Comparison of ENCODE assay signal across 1 cellular context in the genomic region with DNA sequence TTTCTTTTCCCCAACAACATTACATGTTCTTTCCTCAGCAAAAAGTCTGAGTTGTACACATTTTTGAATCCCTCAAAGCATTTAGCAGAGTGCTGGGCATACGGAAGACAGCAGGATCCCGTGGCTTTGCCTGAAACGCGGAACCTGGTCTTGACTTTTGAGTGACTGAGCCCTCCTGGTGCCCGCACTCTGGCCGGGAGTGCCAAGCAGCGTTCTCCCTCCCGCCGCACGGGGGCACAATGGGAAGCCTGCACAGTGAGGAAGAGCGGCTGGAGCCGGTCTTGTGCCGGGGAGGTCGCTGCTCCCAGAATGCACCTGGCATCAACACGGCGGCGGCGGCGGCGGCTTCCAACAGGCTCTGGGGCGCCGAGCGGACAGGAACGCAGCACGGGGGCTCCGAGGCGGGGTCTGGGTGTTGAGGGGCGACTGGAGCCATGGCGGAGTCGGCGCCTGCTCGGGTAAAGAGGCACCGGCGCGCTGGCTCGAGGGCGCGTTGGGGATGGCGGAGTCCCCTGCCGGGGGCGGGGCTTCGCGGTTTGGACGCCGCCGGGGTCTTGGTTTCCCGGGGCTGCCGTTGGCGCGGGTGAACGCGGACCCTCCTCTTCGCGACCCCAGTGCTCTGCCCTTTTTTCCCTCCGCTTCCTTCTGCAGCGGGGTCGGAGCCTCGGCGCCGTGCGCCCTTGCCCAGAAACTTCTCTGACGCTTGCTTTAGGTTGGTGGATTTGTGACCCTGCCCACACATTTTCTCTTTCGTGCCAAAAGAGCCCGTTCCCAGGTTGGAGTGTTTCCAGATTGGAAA.
TF ChIP-seq lines count a peak whose summit lies in the region.

Gene ZNF212, plus strand, starts transcription at position 307 of the 799 bp plus-strand sequence. Its CDS starts 128 bp downstream, at position 435.

TF ChIP-seq in K562, 482 proteins besides CTCF, POLR2A, EP300 and RAD21 (continued from another document and continues in another):
- TF ChIP-seq SAFB (IDR thresholded peaks at IDR 0.05; ENCODE audit: borderline replicate concordance, low read depth, low read length) (no peak), VEZF1 (CRISPR knock-in tag; IDR thresholded peaks at IDR 0.05) (peak; percentile 34), IFI16 (CRISPR knock-in tag; IDR thresholded peaks at IDR 0.05) (no peak), NFE2 (IDR thresholded peaks at IDR 0.05; ENCODE audit: low read depth) (peak; percentile 29), ATF2 (CRISPR knock-in tag; IDR thresholded peaks at IDR 0.05) (no peak), STAT5A (IDR thresholded peaks at IDR 0.05; ENCODE audit: borderline replicate concordance, low read length) (no peak), GATAD2A (IDR thresholded peaks at IDR 0.05) (peak; percentile 88), HNRNPL (IDR thresholded peaks at IDR 0.05; ENCODE audit: low read depth, low read length) (peak; percentile 84), ZNF311 (CRISPR knock-in tag; IDR thresholded peaks at IDR 0.05) (no peak), ZBTB1 (CRISPR knock-in tag; IDR thresholded peaks at IDR 0.05; ENCODE audit: borderline replicate concordance, low read depth) (peak; percentile 78; the same call in 1 of the 2 replicates), NCOA2 (IDR thresholded peaks at IDR 0.05; ENCODE audit: partially characterized antibody in 2 of 2) (no peak), SPI1 (IDR thresholded peaks at IDR 0.05; ENCODE audit: borderline replicate concordance, low read depth, low read length) (peak; percentile 65; the same call in 1 of the 2 replicates), PHTF2 (CRISPR knock-in tag; IDR thresholded peaks at IDR 0.05) (no peak), BCL6 (CRISPR knock-in tag; IDR thresholded peaks at IDR 0.05) (no peak), STAG1 (CRISPR knock-in tag; IDR thresholded peaks at IDR 0.05; ENCODE audit: borderline replicate concordance) (0 out of 2 replicates have a peak, but pooled peaks have one; percentile 10), ZNF444 (CRISPR knock-in tag; IDR thresholded peaks at IDR 0.05) (no peak), NR4A1 (CRISPR knock-in tag; IDR thresholded peaks at IDR 0.05) (peak; percentile 42; the same call in 1 of the 2 replicates), NR4A1 (tag; IDR thresholded peaks at IDR 0.05) (no peak), TSC22D4 (tag; IDR thresholded peaks at IDR 0.05) (no peak), JUND (IDR thresholded peaks at IDR 0.05; ENCODE audit: borderline replicate concordance, low read depth, low read length) (peak; percentile 68), JUND (tag; IDR thresholded peaks at IDR 0.05; ENCODE audit: borderline replicate concordance, low read depth, low read length) (no peak; the same call in 2 of the 3 replicates), ZNF316 (IDR thresholded peaks at IDR 0.05) (no peak), MYNN (IDR thresholded peaks at IDR 0.05) (peak; percentile 95), MYNN (CRISPR knock-in tag; IDR thresholded peaks at IDR 0.05) (no peak), RBM34 (IDR thresholded peaks at IDR 0.05; ENCODE audit: borderline replicate concordance, insufficient read depth, low read length) (no peak), XRCC5 (IDR thresholded peaks at IDR 0.05; ENCODE audit: low read depth, low read length) (peak; percentile 97), TOE1 (IDR thresholded peaks at IDR 0.05; ENCODE audit: borderline replicate concordance) (peak; percentile 89), TOE1 (CRISPR knock-in tag; IDR thresholded peaks at IDR 0.05; ENCODE audit: borderline replicate concordance, low read depth) (no peak), SP1 (CRISPR knock-in tag; IDR thresholded peaks at IDR 0.05) (peak; percentile 87), ZC3H8 (IDR thresholded peaks at IDR 0.05) (peak; percentile 48; the same call in 1 of the 2 replicates), TEAD1 (CRISPR knock-in tag; IDR thresholded peaks at IDR 0.05) (peak; percentile 54 to 82; a peak in 2 of 4 replicates), ETV1 (tag; conservative IDR thresholded peaks at IDR 0.05; ENCODE audit: low read depth) (no peak), RBM22 (IDR thresholded peaks at IDR 0.05; ENCODE audit: low read depth, low read length, poor library complexity, severe bottlenecking) (peak; percentile 78), NEUROD1 (IDR thresholded peaks at IDR 0.05; ENCODE audit: borderline replicate concordance, low read depth, low read length, partially characterized antibody) (peak; percentile 92), KDM5B (IDR thresholded peaks at IDR 0.05; ENCODE audit: insufficient replicate concordance, low read depth, low read length) (peak; percentile 86), PURB (CRISPR knock-in tag; IDR thresholded peaks at IDR 0.05; ENCODE audit: low read depth) (no peak), SNRNP70 (optimal IDR thresholded peaks at IDR 0.05; ENCODE audit: low read depth, low read length) (no peak), CREBBP (IDR thresholded peaks at IDR 0.05; ENCODE audit: low read depth, low read length) (no peak), PHB (CRISPR knock-in tag; IDR thresholded peaks at IDR 0.05) (no peak), GATAD2B (IDR thresholded peaks at IDR 0.05; ENCODE audit: borderline replicate concordance) (no peak), RBM39 (optimal IDR thresholded peaks at IDR 0.05; ENCODE audit: low read depth, low read length) (no peak), ZNF41 (CRISPR knock-in tag; conservative IDR thresholded peaks at IDR 0.05) (no peak), MEIS2 (IDR thresholded peaks at IDR 0.05; ENCODE audit: partially characterized antibody) (no peak), EZH2 (IDR thresholded peaks at IDR 0.05; ENCODE audit: borderline replicate concordance, low read depth, low read length) (no peak), PYGO2 (tag; IDR thresholded peaks at IDR 0.05) (no peak), ZEB2 (IDR thresholded peaks at IDR 0.05) (no peak), HEY1 (CRISPR knock-in tag; IDR thresholded peaks at IDR 0.05; ENCODE audit: borderline replicate concordance) (no peak)
- TF ChIP-seq, protein P1, sequence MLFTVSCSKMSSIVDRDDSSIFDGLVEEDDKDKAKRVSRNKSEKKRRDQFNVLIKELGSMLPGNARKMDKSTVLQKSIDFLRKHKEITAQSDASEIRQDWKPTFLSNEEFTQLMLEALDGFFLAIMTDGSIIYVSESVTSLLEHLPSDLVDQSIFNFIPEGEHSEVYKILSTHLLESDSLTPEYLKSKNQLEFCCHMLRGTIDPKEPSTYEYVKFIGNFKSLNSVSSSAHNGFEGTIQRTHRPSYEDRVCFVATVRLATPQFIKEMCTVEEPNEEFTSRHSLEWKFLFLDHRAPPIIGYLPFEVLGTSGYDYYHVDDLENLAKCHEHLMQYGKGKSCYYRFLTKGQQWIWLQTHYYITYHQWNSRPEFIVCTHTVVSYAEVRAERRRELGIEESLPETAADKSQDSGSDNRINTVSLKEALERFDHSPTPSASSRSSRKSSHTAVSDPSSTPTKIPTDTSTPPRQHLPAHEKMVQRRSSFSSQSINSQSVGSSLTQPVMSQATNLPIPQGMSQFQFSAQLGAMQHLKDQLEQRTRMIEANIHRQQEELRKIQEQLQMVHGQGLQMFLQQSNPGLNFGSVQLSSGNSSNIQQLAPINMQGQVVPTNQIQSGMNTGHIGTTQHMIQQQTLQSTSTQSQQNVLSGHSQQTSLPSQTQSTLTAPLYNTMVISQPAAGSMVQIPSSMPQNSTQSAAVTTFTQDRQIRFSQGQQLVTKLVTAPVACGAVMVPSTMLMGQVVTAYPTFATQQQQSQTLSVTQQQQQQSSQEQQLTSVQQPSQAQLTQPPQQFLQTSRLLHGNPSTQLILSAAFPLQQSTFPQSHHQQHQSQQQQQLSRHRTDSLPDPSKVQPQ (CRISPR knock-in tag; IDR thresholded peaks at IDR 0.05; ENCODE audit: borderline replicate concordance): no peak
- TF ChIP-seq, protein P2, sequence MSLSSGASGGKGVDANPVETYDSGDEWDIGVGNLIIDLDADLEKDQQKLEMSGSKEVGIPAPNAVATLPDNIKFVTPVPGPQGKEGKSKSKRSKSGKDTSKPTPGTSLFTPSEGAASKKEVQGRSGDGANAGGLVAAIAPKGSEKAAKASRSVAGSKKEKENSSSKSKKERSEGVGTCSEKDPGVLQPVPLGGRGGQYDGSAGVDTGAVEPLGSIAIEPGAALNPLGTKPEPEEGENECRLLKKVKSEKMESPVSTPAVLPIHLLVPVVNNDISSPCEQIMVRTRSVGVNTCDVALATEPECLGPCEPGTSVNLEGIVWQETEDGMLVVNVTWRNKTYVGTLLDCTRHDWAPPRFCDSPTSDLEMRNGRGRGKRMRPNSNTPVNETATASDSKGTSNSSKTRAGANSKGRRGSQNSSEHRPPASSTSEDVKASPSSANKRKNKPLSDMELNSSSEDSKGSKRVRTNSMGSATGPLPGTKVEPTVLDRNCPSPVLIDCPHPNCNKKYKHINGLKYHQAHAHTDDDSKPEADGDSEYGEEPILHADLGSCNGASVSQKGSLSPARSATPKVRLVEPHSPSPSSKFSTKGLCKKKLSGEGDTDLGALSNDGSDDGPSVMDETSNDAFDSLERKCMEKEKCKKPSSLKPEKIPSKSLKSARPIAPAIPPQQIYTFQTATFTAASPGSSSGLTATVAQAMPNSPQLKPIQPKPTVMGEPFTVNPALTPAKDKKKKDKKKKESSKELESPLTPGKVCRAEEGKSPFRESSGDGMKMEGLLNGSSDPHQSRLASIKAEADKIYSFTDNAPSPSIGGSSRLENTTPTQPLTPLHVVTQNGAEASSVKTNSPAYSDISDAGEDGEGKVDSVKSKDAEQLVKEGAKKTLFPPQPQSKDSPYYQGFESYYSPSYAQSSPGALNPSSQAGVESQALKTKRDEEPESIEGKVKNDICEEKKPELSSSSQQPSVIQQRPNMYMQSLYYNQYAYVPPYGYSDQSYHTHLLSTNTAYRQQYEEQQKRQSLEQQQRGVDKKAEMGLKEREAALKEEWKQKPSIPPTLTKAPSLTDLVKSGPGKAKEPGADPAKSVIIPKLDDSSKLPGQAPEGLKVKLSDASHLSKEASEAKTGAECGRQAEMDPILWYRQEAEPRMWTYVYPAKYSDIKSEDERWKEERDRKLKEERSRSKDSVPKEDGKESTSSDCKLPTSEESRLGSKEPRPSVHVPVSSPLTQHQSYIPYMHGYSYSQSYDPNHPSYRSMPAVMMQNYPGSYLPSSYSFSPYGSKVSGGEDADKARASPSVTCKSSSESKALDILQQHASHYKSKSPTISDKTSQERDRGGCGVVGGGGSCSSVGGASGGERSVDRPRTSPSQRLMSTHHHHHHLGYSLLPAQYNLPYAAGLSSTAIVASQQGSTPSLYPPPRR (CRISPR knock-in tag; IDR thresholded peaks at IDR 0.05; ENCODE audit: borderline replicate concordance): peak; percentile 76; the same call in 1 of the 2 replicates
- TF ChIP-seq, protein P3, sequence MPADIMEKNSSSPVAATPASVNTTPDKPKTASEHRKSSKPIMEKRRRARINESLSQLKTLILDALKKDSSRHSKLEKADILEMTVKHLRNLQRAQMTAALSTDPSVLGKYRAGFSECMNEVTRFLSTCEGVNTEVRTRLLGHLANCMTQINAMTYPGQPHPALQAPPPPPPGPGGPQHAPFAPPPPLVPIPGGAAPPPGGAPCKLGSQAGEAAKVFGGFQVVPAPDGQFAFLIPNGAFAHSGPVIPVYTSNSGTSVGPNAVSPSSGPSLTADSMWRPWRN (IDR thresholded peaks at IDR 0.05; ENCODE audit: low read depth): no peak
- TF ChIP-seq, protein P4, sequence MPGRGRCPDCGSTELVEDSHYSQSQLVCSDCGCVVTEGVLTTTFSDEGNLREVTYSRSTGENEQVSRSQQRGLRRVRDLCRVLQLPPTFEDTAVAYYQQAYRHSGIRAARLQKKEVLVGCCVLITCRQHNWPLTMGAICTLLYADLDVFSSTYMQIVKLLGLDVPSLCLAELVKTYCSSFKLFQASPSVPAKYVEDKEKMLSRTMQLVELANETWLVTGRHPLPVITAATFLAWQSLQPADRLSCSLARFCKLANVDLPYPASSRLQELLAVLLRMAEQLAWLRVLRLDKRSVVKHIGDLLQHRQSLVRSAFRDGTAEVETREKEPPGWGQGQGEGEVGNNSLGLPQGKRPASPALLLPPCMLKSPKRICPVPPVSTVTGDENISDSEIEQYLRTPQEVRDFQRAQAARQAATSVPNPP (IDR thresholded peaks at IDR 0.05; ENCODE audit: borderline replicate concordance, insufficient read depth, insufficient read length): no peak
- TF ChIP-seq, protein P5, sequence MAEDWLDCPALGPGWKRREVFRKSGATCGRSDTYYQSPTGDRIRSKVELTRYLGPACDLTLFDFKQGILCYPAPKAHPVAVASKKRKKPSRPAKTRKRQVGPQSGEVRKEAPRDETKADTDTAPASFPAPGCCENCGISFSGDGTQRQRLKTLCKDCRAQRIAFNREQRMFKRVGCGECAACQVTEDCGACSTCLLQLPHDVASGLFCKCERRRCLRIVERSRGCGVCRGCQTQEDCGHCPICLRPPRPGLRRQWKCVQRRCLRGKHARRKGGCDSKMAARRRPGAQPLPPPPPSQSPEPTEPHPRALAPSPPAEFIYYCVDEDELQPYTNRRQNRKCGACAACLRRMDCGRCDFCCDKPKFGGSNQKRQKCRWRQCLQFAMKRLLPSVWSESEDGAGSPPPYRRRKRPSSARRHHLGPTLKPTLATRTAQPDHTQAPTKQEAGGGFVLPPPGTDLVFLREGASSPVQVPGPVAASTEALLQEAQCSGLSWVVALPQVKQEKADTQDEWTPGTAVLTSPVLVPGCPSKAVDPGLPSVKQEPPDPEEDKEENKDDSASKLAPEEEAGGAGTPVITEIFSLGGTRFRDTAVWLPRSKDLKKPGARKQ (CRISPR knock-in tag; IDR thresholded peaks at IDR 0.05): no peak
